ENCODE assay signal across 16 cellular contexts in genomic region chr7:1965579-1966294, GRCh38.
"Had no signal": no experiment of that assay in that cellular context is flagged by ENCODE, and none has a peak within 500 bp of the region (broad histone marks: within the 10 kb centered on the region; RNA-seq: fewer than 3 reads in every experiment).

No MANE protein-coding gene starts in this region.

- H3K9me3 ChIP-seq: ovary had no signal

- H3K27me3 ChIP-seq: cardiac muscle cell, ovary had no signal

- H3K27me3 Mint-ChIP-seq: activated CD4-positive, alpha-beta T cell treated with anti-CD3 and anti-CD28 coated beads for 36 hours; activated CD8-positive, alpha-beta T cell treated with anti-CD3 and anti-CD28 coated beads for 36 hours; stimulated activated memory B cell treated with anti-CD40 and anti-IgM and Interleukin-4, amounts not matched to agents 10 μg/mL and 1 μg/mL and 100 μg/mL, for 72 hours; T-cell had no signal

- DNase-seq: activated CD4-positive, alpha-beta T cell treated with anti-CD3 and anti-CD28 coated beads for 36 hours; activated CD8-positive, alpha-beta memory T cell treated with anti-CD3 and anti-CD28 coated beads, Interleukin-2, amount 50 U/mL, for 4 hours; activated CD8-positive, alpha-beta T cell treated with anti-CD3 and anti-CD28 coated beads for 36 hours; effector memory CD4-positive, alpha-beta T cell; mammary epithelial cell; ovary; T-cell; T1000; trophoblast cell had no signal

- H3K27ac Mint-ChIP-seq: activated CD4-positive, alpha-beta T cell treated with anti-CD3 and anti-CD28 coated beads for 36 hours; activated CD8-positive, alpha-beta T cell treated with anti-CD3 and anti-CD28 coated beads for 36 hours; nephron; stimulated activated memory B cell treated with anti-CD40 and anti-IgM and Interleukin-4, amounts not matched to agents 10 μg/mL and 1 μg/mL and 100 μg/mL, for 72 hours had no signal

- H3K4me3 ChIP-seq: cardiac muscle cell, coronary artery, ovary, SK-N-MC, smooth muscle cell had no signal

- H3K4me3 Mint-ChIP-seq: activated CD4-positive, alpha-beta T cell treated with anti-CD3 and anti-CD28 coated beads for 36 hours; activated CD8-positive, alpha-beta T cell treated with anti-CD3 and anti-CD28 coated beads for 36 hours; nephron; stimulated activated memory B cell treated with anti-CD40 and anti-IgM and Interleukin-4, amounts not matched to agents 10 μg/mL and 1 μg/mL and 100 μg/mL, for 72 hours; T-cell had no signal

- H3K36me3 ChIP-seq: cardiac muscle cell, ovary had no signal

- H3K4me1 Mint-ChIP-seq: nephron had no signal

- ATAC-seq: activated CD4-positive, alpha-beta T cell treated with anti-CD3 and anti-CD28 coated beads for 36 hours; activated CD8-positive, alpha-beta T cell treated with anti-CD3 and anti-CD28 coated beads for 36 hours; stimulated activated memory B cell treated with anti-CD40 and anti-IgM and Interleukin-4, amounts not matched to agents 10 μg/mL and 1 μg/mL and 100 μg/mL, for 72 hours; T-cell had no signal

- H3K27ac ChIP-seq: cardiac muscle cell, coronary artery, ovary, SK-N-MC, VCaP had no signal
